In the genomic region with DNA sequence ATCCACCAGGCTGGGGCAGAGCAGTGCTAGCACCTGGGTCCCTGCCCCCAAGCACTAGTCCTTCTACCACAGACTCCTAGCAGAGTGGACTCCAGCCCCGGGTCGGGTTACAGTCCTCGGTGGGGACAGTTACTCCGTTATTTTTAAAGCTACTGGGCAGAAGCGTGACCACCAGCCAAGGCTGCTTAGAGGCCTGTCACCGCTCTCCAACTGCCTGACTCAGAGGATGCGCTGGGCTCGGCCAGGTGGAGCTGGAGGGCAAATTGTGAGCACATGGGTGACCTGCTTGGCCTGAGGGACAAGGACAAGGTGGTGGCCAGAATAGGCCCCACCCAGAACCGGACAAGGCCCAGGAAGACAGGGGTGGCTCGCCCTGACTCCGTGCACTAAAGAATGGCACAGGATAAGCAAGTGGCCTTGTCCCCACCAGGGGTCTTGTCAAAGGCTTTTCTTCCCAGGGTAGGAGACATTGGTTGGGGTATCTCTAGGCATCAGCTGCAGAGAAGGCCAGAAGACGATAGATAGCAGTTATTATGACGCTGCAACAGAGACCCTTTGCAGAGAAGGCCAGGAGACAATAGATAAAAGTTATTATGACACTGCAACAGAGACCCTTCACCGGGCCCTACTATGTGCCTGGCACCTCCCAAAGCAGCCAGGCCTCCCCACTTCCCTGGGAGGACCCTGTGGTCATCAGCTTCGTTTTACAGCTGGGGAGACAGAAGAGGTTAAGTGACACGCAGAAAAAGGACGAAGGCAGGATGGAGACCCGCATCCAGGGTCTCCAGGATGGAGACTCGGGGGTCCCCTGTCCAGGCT, we compare ENCODE assay signal across 10 cellular contexts. TPM values are rescaled to one million over a fixed set of nuclear protein-coding genes. Genes with fewer than 3 reads are reported as not detected.
A peak's percentile ranks its signal among the peaks of the same experiment; 100 is the strongest.
DNase-seq lines count a peak whose midpoint lies in the region; ATAC-seq and TF ChIP-seq lines count a peak whose summit lies in the region.
"Had no signal": no experiment of that assay in that cellular context is flagged by ENCODE, and none has a peak within 500 bp of the region (broad histone marks: within the 10 kb centered on the region; RNA-seq: fewer than 3 reads in every experiment).

No MANE protein-coding gene starts in this region.

- no peak for TF ChIP-seq CTCF in PC-9 (conservative IDR thresholded peaks at IDR 0.05)
- TF ChIP-seq CTCF in tibial artery (IDR thresholded peaks at IDR 0.05): no peak

- H3K4me1 ChIP-seq in PC-9 (replicated peaks; ENCODE audit: insufficient read depth): peaks cover 5% of the 10 kb centered on the region
- H3K4me1 ChIP-seq in rectal smooth muscle tissue (ENCODE audit: control insufficient read depth, insufficient read depth, low read length): peaks cover 10% of the 10 kb centered on the region
- H3K4me1 ChIP-seq in tibial artery: peaks cover 9 to 41% (median 27%) of the 10 kb centered on the region in 4 donors

- H3F3A ChIP-seq in PC-9 (ENCODE audit: insufficient read depth, low read depth): peaks cover 12% of the 10 kb centered on the region

- H3K27ac Mint-ChIP-seq in T-helper 2 cell treated with Interferon-gamma antibody and Interleukin-4, amounts not matched to agents 5 μg/mL and 100 μg/mL, for 36 hours: no peak overlapping the region
- H3K27ac Mint-ChIP-seq in effector memory CD8-positive, alpha-beta T cell: peak overlapping the region; percentile 15 to 49

- no peak for DNase-seq in T-helper 2 cell treated with Interferon-gamma antibody and Interleukin-4, amounts not matched to agents 5 μg/mL and 100 μg/mL, for 36 hours (ENCODE audit: low spot score)
- DNase-seq in T-helper 2 cell (no peak), PC-9 (no peak), tibial artery (no peak), NCI-H1694 treated with DMSO at 0.1 percent for 48 hours (lab: John Stamatoyannopoulos, UW) (no peak), inferior parietal cortex (ENCODE audit: extremely low spot score) (no peak)
- no peak for DNase-seq in effector memory CD8-positive, alpha-beta T cell
- DNase-seq: NCI-H2107, upper lobe of right lung had no signal

- CTCF ChIA-PET in PC-9 (lab: Charles Lee): interaction anchor here (0.6 to 1.1 kb wide), 2 partner anchors 85 to 268 kb away, joined by 3 to 6 read pairs; partner anchors contain the start of genes MPHOSPH9 and MTRFR

- peak overlapping the region; percentile 96; the same call in 1 of the 2 replicates for H3K4me2 ChIP-seq in PC-9

- no TSS peak for BruUV-seq in PC-9 (replicated peaks; lab: Mats Ljungman, UMichigan)

- no peak overlapping the region for H3K9ac ChIP-seq in rectal smooth muscle tissue (ENCODE audit: low read length)

- H3K27ac ChIP-seq in PC-9 (no peak overlapping the region), rectal smooth muscle tissue (ENCODE audit: low read depth, low read length) (no peak overlapping the region), tibial artery (no peak overlapping the region)
- H3K27ac ChIP-seq: upper lobe of right lung had no signal

- H3K4me3 ChIP-seq in PC-9 (no peak overlapping the region), rectal smooth muscle tissue (ENCODE audit: low read length) (peak overlapping the region; percentile 2), tibial artery (no peak overlapping the region)

- H3K9me3 ChIP-seq in PC-9 (ENCODE audit: insufficient read depth, low read depth) (no peaks in the 10 kb centered on the region), tibial artery (no peaks in the 10 kb centered on the region)
- H3K9me3 ChIP-seq: upper lobe of right lung had no signal

- no peaks in the 10 kb centered on the region for H3K36me3 Mint-ChIP-seq in T-helper 2 cell treated with Interferon-gamma antibody and Interleukin-4, amounts not matched to agents 5 μg/mL and 100 μg/mL, for 36 hours (ENCODE audit: low read depth)
- no peaks in the 10 kb centered on the region for H3K36me3 Mint-ChIP-seq in effector memory CD8-positive, alpha-beta T cell (ENCODE audit: insufficient read depth)

- no peaks in the 10 kb centered on the region for H3K9me2 ChIP-seq in PC-9 (ENCODE audit: insufficient read depth)

- H3K36me3 ChIP-seq in PC-9 (ENCODE audit: low read depth) (no peaks in the 10 kb centered on the region), rectal smooth muscle tissue (ENCODE audit: control insufficient read depth, insufficient read depth, low read length) (no peaks in the 10 kb centered on the region), tibial artery (peaks cover 2 to 7% (median 5%) of the 10 kb centered on the region in 3 donors)
- H3K36me3 ChIP-seq: upper lobe of right lung had no signal

- H2AFZ ChIP-seq in PC-9: no peak overlapping the region

- no peaks in the 10 kb centered on the region for H3K9me3 Mint-ChIP-seq in T-helper 2 cell treated with Interferon-gamma antibody and Interleukin-4, amounts not matched to agents 5 μg/mL and 100 μg/mL, for 36 hours
- H3K9me3 Mint-ChIP-seq in effector memory CD8-positive, alpha-beta T cell: no peaks in the 10 kb centered on the region

- H3K27me3 ChIP-seq in PC-9 (ENCODE audit: insufficient read depth, low read depth) (no peaks in the 10 kb centered on the region), rectal smooth muscle tissue (ENCODE audit: control insufficient read depth, insufficient read depth, low read length) (no peaks in the 10 kb centered on the region), tibial artery (no peaks in the 10 kb centered on the region)
- H3K27me3 ChIP-seq: upper lobe of right lung had no signal

- H3K4me3 Mint-ChIP-seq in T-helper 2 cell treated with Interferon-gamma antibody and Interleukin-4, amounts not matched to agents 5 μg/mL and 100 μg/mL, for 36 hours: peak overlapping the region; percentile 61
- H3K4me3 Mint-ChIP-seq in effector memory CD8-positive, alpha-beta T cell: peak overlapping the region; percentile 58 to 60

- no peaks in the 10 kb centered on the region for H3K79me2 ChIP-seq in PC-9 (ENCODE audit: low read depth)

- H4K20me1 ChIP-seq in PC-9 (ENCODE audit: insufficient read depth): no peaks in the 10 kb centered on the region

- no peaks in the 10 kb centered on the region for H3K27me3 Mint-ChIP-seq in T-helper 2 cell treated with Interferon-gamma antibody and Interleukin-4, amounts not matched to agents 5 μg/mL and 100 μg/mL, for 36 hours (ENCODE audit: low read depth)
- H3K27me3 Mint-ChIP-seq in effector memory CD8-positive, alpha-beta T cell: no peaks in the 10 kb centered on the region

- peaks cover 3% of the 10 kb centered on the region for H3K4me1 Mint-ChIP-seq in T-helper 2 cell treated with Interferon-gamma antibody and Interleukin-4, amounts not matched to agents 5 μg/mL and 100 μg/mL, for 36 hours (ENCODE audit: low read depth)
- H3K4me1 Mint-ChIP-seq in effector memory CD8-positive, alpha-beta T cell (ENCODE audit: low read depth in 2 of 2): peaks cover 0 to 8% of the 10 kb centered on the region in 2 donors

- intact Hi-C loops in PC-9 (cut with micrococcal nuclease; ENCODE audit: unreplicated experiment): loop anchor here (5.0 kb wide), 1 partner anchor 187 kb away; no protein-coding TSS in a partner anchor
- intact Hi-C loops in tibial artery (cut with DNase I; ENCODE audit: low total_unique reads): no loop called here

- POLR2A ChIA-PET in PC-9 (lab: Charles Lee; ENCODE audit: unreplicated experiment): no interaction called here

- ATAC-seq in effector memory CD8-positive, alpha-beta T cell (replicated peaks): no peak
- ATAC-seq: upper lobe of right lung had no signal

RNA-seq across cellular contexts. Expression of gene ABCB9, which starts 1.6 kb away (rescaled TPM):
- 11.4 and 13.0 TPM in 2 replicates for total RNA-seq in PC-9 (2021)

RNA-seq across cellular contexts. Expression of gene OGFOD2, which starts 10.4 kb away (rescaled TPM):
- 33.5 and 36.1 TPM in 2 replicates for total RNA-seq in PC-9 (2021)

RNA-seq across cellular contexts. Expression of gene ARL6IP4, which starts 15.8 kb away (rescaled TPM):
- total RNA-seq in PC-9 (2021): 162 and 191 TPM in 2 replicates
